ENCODE assay signal across 24 cellular contexts in genomic region chr10:56745490-56745889, GRCh38.
"Had no signal": no experiment of that assay in that cellular context is flagged by ENCODE, and none has a peak within 500 bp of the region (broad histone marks: within the 10 kb centered on the region; RNA-seq: fewer than 3 reads in every experiment).

No MANE protein-coding gene starts in this region.

- H3K4me3 Mint-ChIP-seq: naive thymus-derived CD8-positive, alpha-beta T cell; nephron progenitor cell; stimulated activated naive B cell treated with anti-CD40 and anti-IgM and Interleukin-4, amounts not matched to agents 10 μg/mL and 1 μg/mL and 100 μg/mL, for 72 hours; stimulated activated naive CD8-positive, alpha-beta T cell treated with anti-CD3 and anti-CD28 coated beads, Interleukin-15, Interleukin-2, amounts not matched to agents 100 ng/mL and 50 ng/mL, for 24 hours had no signal

- H3K27ac ChIP-seq: dorsolateral prefrontal cortex, parathyroid adenoma, right lobe of liver, thoracic aorta, tibial nerve, upper lobe of left lung had no signal

- H3K36me3 ChIP-seq: right lobe of liver, thoracic aorta, tibial nerve, upper lobe of left lung had no signal

- H3K36me3 Mint-ChIP-seq: naive thymus-derived CD8-positive, alpha-beta T cell; stimulated activated naive B cell treated with anti-CD40 and anti-IgM and Interleukin-4, amounts not matched to agents 10 μg/mL and 1 μg/mL and 100 μg/mL, for 72 hours had no signal

- H3K27me3 ChIP-seq: right lobe of liver, tibial nerve, upper lobe of left lung had no signal

- H3K9ac ChIP-seq: parathyroid adenoma had no signal

- H3K9me3 ChIP-seq: right lobe of liver, thoracic aorta, tibial nerve, upper lobe of left lung had no signal

- H3K4me1 Mint-ChIP-seq: naive thymus-derived CD8-positive, alpha-beta T cell; nephron progenitor cell; stimulated activated naive B cell treated with anti-CD40 and anti-IgM and Interleukin-4, amounts not matched to agents 10 μg/mL and 1 μg/mL and 100 μg/mL, for 72 hours had no signal

- DNase-seq: dorsolateral prefrontal cortex; effector CD4-positive, alpha-beta T cell; hypothalamus; kidney; mesenchymal stem cell; midbrain; naive thymus-derived CD8-positive, alpha-beta T cell; nephron progenitor cell; right lobe of liver; small intestine; stimulated activated CD4-positive, alpha-beta T cell treated with anti-CD3 and anti-CD28 coated beads, Interleukin-15, amount 100 ng/mL, for 24 hours; stimulated activated CD4-positive, alpha-beta T cell treated with anti-CD3 and anti-CD28 coated beads, Interleukin-2, amount 100 ng/mL, for 48 hours; stimulated activated naive B cell treated with anti-CD40 and anti-IgM and Interleukin-4, amounts not matched to agents 10 μg/mL and 1 μg/mL and 100 μg/mL, for 72 hours; upper lobe of left lung had no signal

- ATAC-seq: left lobe of liver; naive thymus-derived CD8-positive, alpha-beta T cell; right lobe of liver; stimulated activated naive B cell treated with anti-CD40 and anti-IgM and Interleukin-4, amounts not matched to agents 10 μg/mL and 1 μg/mL and 100 μg/mL, for 72 hours had no signal

- H3K9me3 Mint-ChIP-seq: nephron progenitor cell; stimulated activated naive CD8-positive, alpha-beta T cell treated with anti-CD3 and anti-CD28 coated beads, Interleukin-15, Interleukin-2, amounts not matched to agents 100 ng/mL and 50 ng/mL, for 24 hours had no signal

- FAIRE-seq: colon, frontal cortex, kidney, small intestine, urothelium cell line had no signal

- H3K4me1 ChIP-seq: parathyroid adenoma, right lobe of liver, tibial nerve, upper lobe of left lung had no signal

- H3K27me3 Mint-ChIP-seq: naive thymus-derived CD8-positive, alpha-beta T cell; progenitor cell of endocrine pancreas; stimulated activated naive B cell treated with anti-CD40 and anti-IgM and Interleukin-4, amounts not matched to agents 10 μg/mL and 1 μg/mL and 100 μg/mL, for 72 hours; stimulated activated naive CD8-positive, alpha-beta T cell treated with anti-CD3 and anti-CD28 coated beads, Interleukin-15, Interleukin-2, amounts not matched to agents 100 ng/mL and 50 ng/mL, for 24 hours had no signal

- H3K79me2 ChIP-seq: parathyroid adenoma had no signal

- H3K27ac Mint-ChIP-seq: naive thymus-derived CD8-positive, alpha-beta T cell; nephron progenitor cell; progenitor cell of endocrine pancreas; stimulated activated naive B cell treated with anti-CD40 and anti-IgM and Interleukin-4, amounts not matched to agents 10 μg/mL and 1 μg/mL and 100 μg/mL, for 72 hours; stimulated activated naive CD8-positive, alpha-beta T cell treated with anti-CD3 and anti-CD28 coated beads, Interleukin-15, Interleukin-2, amounts not matched to agents 100 ng/mL and 50 ng/mL, for 24 hours had no signal

- H3K4me3 ChIP-seq: dorsolateral prefrontal cortex, lung, right lobe of liver, thoracic aorta, tibial nerve, upper lobe of left lung had no signal
